Comparison of ENCODE assay signal across 14 cellular contexts in the genomic region with DNA sequence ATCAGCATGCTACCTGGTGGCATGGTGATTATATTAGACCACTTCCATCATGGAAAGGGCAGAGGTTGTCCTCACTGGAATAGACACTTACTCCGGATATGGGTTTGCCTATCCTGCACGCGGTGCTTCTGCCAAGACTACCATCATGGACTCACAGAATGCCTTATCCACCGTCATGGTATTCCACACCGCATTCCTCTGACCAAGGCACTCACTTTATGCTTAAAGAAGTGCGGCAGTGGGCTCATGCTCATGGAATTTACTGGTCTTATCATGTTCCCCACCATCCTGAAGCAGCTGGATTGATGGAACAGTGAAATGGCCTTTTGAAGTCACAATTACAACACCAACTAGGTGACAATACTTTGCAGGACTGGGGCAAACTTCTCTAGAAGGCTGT.
DNase-seq lines count a peak whose midpoint lies in the region; ATAC-seq and TF ChIP-seq lines count a peak whose summit lies in the region.
"Had no signal": no experiment of that assay in that cellular context is flagged by ENCODE, and none has a peak within 500 bp of the region (broad histone marks: within the 10 kb centered on the region; RNA-seq: fewer than 3 reads in every experiment).

No MANE protein-coding gene starts in this region.

- H3K27me3 Mint-ChIP-seq in activated CD4-positive, alpha-beta T cell treated with anti-CD3 and anti-CD28 coated beads, Interleukin-2, amount 10 ng/mL, durations not matched to agents 24 days and 14 days = no peaks in the 10 kb centered on the region
- H3K27me3 Mint-ChIP-seq in osteocyte (ENCODE audit: unreplicated experiment) = peaks cover 7% of the 10 kb centered on the region

- no peak for TF ChIP-seq CTCF in osteocyte (IDR thresholded peaks at IDR 0.05)

- H3K27ac Mint-ChIP-seq in activated CD4-positive, alpha-beta T cell treated with anti-CD3 and anti-CD28 coated beads, Interleukin-2, amount 10 ng/mL, durations not matched to agents 24 days and 14 days = no peak overlapping the region
- no peak overlapping the region for H3K27ac Mint-ChIP-seq in osteocyte (ENCODE audit: unreplicated experiment)
- H3K27ac Mint-ChIP-seq: B cell; CD4-positive, alpha-beta T cell; CD8-positive, alpha-beta T cell had no signal

- intact Hi-C loops in activated CD4-positive, alpha-beta T cell treated with anti-CD3 and anti-CD28 coated beads, Interleukin-2, amount 10 ng/mL, durations not matched to agents 24 days and 14 days (cut with micrococcal nuclease) = no loop called here

- no peaks in the 10 kb centered on the region for H3K36me3 Mint-ChIP-seq in activated CD4-positive, alpha-beta T cell treated with anti-CD3 and anti-CD28 coated beads, Interleukin-2, amount 10 ng/mL, durations not matched to agents 24 days and 14 days (ENCODE audit: low read depth)
- H3K36me3 Mint-ChIP-seq in osteocyte (ENCODE audit: unreplicated experiment) = no peaks in the 10 kb centered on the region
- H3K36me3 Mint-ChIP-seq: CD8-positive, alpha-beta T cell had no signal

- peak; percentile 47 for DNase-seq in activated CD4-positive, alpha-beta T cell treated with anti-CD3 and anti-CD28 coated beads, Interleukin-2, amount 10 ng/mL, durations not matched to agents 24 days and 14 days
- DNase-seq in activated CD4-positive, alpha-beta T cell treated with anti-CD3 and anti-CD28 coated beads, Interleukin-2, amount 50 U/mL, for 4 hours = no peak
- peak; percentile 44 for DNase-seq in osteocyte (ENCODE audit: extremely low spot score, unreplicated experiment)
- DNase-seq in stimulated activated CD4-positive, alpha-beta T cell treated with anti-CD3 and anti-CD28 coated beads, Interleukin-1b, Interleukin-23, amount 100 ng/mL, for 48 hours = no peak
- DNase-seq: AML-193; Caco-2; Calu3; CD4-positive, alpha-beta T cell; CD8-positive, alpha-beta T cell; DMS79 treated with DMSO at 0.1 percent for 48 hours; GF-D8 had no signal

- H3K9me3 Mint-ChIP-seq in activated CD4-positive, alpha-beta T cell treated with anti-CD3 and anti-CD28 coated beads, Interleukin-2, amount 10 ng/mL, durations not matched to agents 24 days and 14 days = peaks cover 7% of the 10 kb centered on the region
- no peaks in the 10 kb centered on the region for H3K9me3 Mint-ChIP-seq in osteocyte (ENCODE audit: unreplicated experiment)
- H3K9me3 Mint-ChIP-seq: CD4-positive, alpha-beta T cell; CD8-positive, alpha-beta T cell had no signal

- H3K4me3 Mint-ChIP-seq in activated CD4-positive, alpha-beta T cell treated with anti-CD3 and anti-CD28 coated beads, Interleukin-2, amount 10 ng/mL, durations not matched to agents 24 days and 14 days = no peak overlapping the region
- no peak overlapping the region for H3K4me3 Mint-ChIP-seq in osteocyte (ENCODE audit: unreplicated experiment)
- H3K4me3 Mint-ChIP-seq: B cell; CD4-positive, alpha-beta T cell; CD8-positive, alpha-beta T cell had no signal

- H3K4me1 Mint-ChIP-seq in activated CD4-positive, alpha-beta T cell treated with anti-CD3 and anti-CD28 coated beads, Interleukin-2, amount 10 ng/mL, durations not matched to agents 24 days and 14 days = peaks cover 14% of the 10 kb centered on the region
- H3K4me1 Mint-ChIP-seq in osteocyte (ENCODE audit: unreplicated experiment) = no peaks in the 10 kb centered on the region
- H3K4me1 Mint-ChIP-seq: B cell had no signal

- no peak for ATAC-seq in GM19023 (IDR thresholded peaks at IDR 0.05; ENCODE audit: unreplicated experiment)
- ATAC-seq: A549; CD8-positive, alpha-beta T cell had no signal

Comparison
In these comparisons a context has a peak if more than half of its experiments do, and no peak if none do; other contexts are left out.
1. DNase-seq: peak in activated CD4-positive, alpha-beta T cell treated with anti-CD3 and anti-CD28 coated beads, Interleukin-2, amount 10 ng/mL, durations not matched to agents 24 days and 14 days (single experiment) and osteocyte (single experiment); none in activated CD4-positive, alpha-beta T cell treated with anti-CD3 and anti-CD28 coated beads, Interleukin-2, amount 50 U/mL, for 4 hours (0 of 2) and stimulated activated CD4-positive, alpha-beta T cell treated with anti-CD3 and anti-CD28 coated beads, Interleukin-1b, Interleukin-23, amount 100 ng/mL, for 48 hours (single experiment).